Comparison of ENCODE assay signal across 13 cellular contexts in genomic region chr17:81417049-81417878, GRCh38. TPM values are rescaled to one million over a fixed set of nuclear protein-coding genes. Genes with fewer than 3 reads are reported as not detected.
DNase-seq lines count a peak whose midpoint lies in the region; ATAC-seq, FAIRE-seq and TF ChIP-seq lines count a peak whose summit lies in the region.
"Had no signal": no experiment of that assay in that cellular context is flagged by ENCODE, and none has a peak within 500 bp of the region (broad histone marks: within the 10 kb centered on the region; RNA-seq: fewer than 3 reads in every experiment).

No MANE protein-coding gene starts in this region.

- H3K27ac ChIP-seq in SJSA1 (peak overlapping the region; percentile 32), skin epidermis (peak overlapping the region in 20 of 21 experiments; percentile 35 to 98 (median 84))

- FAIRE-seq in frontal cortex (lab: Jason Lieb, UNC), result no peak
- FAIRE-seq: small intestine had no signal

- no peak for ATAC-seq in GM18870 (IDR thresholded peaks at IDR 0.05; ENCODE audit: unreplicated experiment)

- DNase-seq in AG20443 (ENCODE audit: low spot score) (peak; percentile 90), SJSA1 (ENCODE audit: low read depth in 1 of 2, low spot score in 2 of 2) (peak; percentile 86 to 88), fibroblast of villous mesenchyme (ENCODE audit: low read depth) (peak; percentile 49), SHP77 (lab: John Stamatoyannopoulos, UW) (no peak), frontal cortex (ENCODE audit: low spot score in 2 of 2) (no peak), NCI-H128 (lab: John Stamatoyannopoulos, UW; ENCODE audit: unreplicated experiment) (no peak)
- DNase-seq: activated CD4-positive, alpha-beta T cell treated with anti-CD3 and anti-CD28 coated beads, Interleukin-2, amount 50 U/mL, for 4 hours; activated gamma-delta T cell; KG1; small intestine; T-helper 2 cell had no signal

- no peak for TF ChIP-seq CTCF in fibroblast of villous mesenchyme (IDR thresholded peaks at IDR 0.05; ENCODE audit: insufficient read depth, low read depth, low read length)

- no peaks in the 10 kb centered on the region for H3K27me3 ChIP-seq in SJSA1 (replicated peaks)

- H3K4me1 ChIP-seq in SJSA1 (replicated peaks), result peaks cover 64% of the 10 kb centered on the region

- no peaks in the 10 kb centered on the region for H3K36me3 ChIP-seq in SJSA1

- H3K4me3 ChIP-seq in SJSA1 (no peak overlapping the region), fibroblast of villous mesenchyme (ENCODE audit: low read depth, low read length) (no peak overlapping the region), skin epidermis (no peak overlapping the region)

- H3K9me3 ChIP-seq in SJSA1 (replicated peaks), result no peaks in the 10 kb centered on the region

RNA-seq across cellular contexts. Expression of gene BAHCC1, which starts 22.0 kb away (rescaled TPM):
- total RNA-seq in SJSA1 (2014; rRNA removed; shearing (Covaris generic)), result 5.7 and 6.6 TPM in 2 replicates
- total RNA-seq in fibroblast of villous mesenchyme (6.5 and 8.4 TPM in 2 replicates), frontal cortex (5.7 TPM)

Comparison
In these comparisons a context has a peak if more than half of its experiments do, and no peak if none do; other contexts are left out.
1. DNase-seq: peak in AG20443 (single experiment), SJSA1 (2 of 2) and fibroblast of villous mesenchyme (single experiment); none in SHP77 (0 of 2), frontal cortex (0 of 2) and NCI-H128 (single experiment).